29 cellular contexts compared by ENCODE assay signal in the genomic region with DNA sequence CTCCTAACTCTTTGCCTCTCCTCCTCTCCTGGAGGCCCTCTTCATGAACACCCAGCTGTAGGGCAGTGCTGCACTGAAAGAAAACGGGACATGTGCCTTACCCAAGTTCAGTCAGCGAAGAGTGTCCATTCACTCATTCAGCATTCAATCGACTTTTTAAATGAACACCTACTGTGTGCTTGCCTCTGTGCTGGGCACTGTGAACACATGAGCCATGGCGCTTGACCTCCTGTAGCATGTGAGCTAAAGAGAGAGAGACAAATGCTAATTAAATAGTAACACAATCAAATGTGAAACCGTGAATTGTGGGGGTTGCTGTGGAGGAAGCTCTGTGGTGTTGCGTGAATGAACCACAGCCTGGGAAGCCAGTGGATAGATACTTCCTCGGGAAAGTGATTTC. TPM values are rescaled to one million over a fixed set of nuclear protein-coding genes. Genes with fewer than 3 reads are reported as not detected.
DNase-seq lines count a peak whose midpoint lies in the region; ATAC-seq, FAIRE-seq and TF ChIP-seq lines count a peak whose summit lies in the region.
"Had no signal": no experiment of that assay in that cellular context is flagged by ENCODE, and none has a peak within 500 bp of the region (broad histone marks: within the 10 kb centered on the region; RNA-seq: fewer than 3 reads in every experiment).

No MANE protein-coding gene starts in this region.

- H3K36me3 Mint-ChIP-seq in CD4-positive, CD25-positive, alpha-beta regulatory T cell: peaks cover 56% of the 10 kb centered on the region
- H3K36me3 Mint-ChIP-seq in natural killer cell treated with Interleukin-12 subunit alpha and Interleukin-12 subunit beta and Interleukin-15 and Interleukin-18, amount 100 ng/mL, for 72 hours: peaks cover 17% of the 10 kb centered on the region

- ATAC-seq in CD4-positive, CD25-positive, alpha-beta regulatory T cell (ENCODE audit: low read depth in 2 of 2): no peak
- ATAC-seq in K562 (no peak), GM18870 (IDR thresholded peaks at IDR 0.05; ENCODE audit: unreplicated experiment) (no peak)
- no peak for ATAC-seq in natural killer cell treated with Interleukin-12 subunit alpha and Interleukin-12 subunit beta and Interleukin-15 and Interleukin-18, amount 100 ng/mL, for 72 hours

- H3K27me3 ChIP-seq in BLaER1: no peaks in the 10 kb centered on the region
- H3K27me3 ChIP-seq in CD4-positive, CD25-positive, alpha-beta regulatory T cell (ENCODE audit: control insufficient read depth, insufficient read depth, low read length): no peaks in the 10 kb centered on the region
- H3K27me3 ChIP-seq in K562 (ENCODE audit: control insufficient read depth in 2 of 2, insufficient read depth in 2 of 2, low read length in 2 of 2): no peaks in the 10 kb centered on the region
- no peaks in the 10 kb centered on the region for H3K27me3 ChIP-seq in smooth muscle cell (ENCODE audit: low read depth)
- H3K27me3 ChIP-seq: MG63 had no signal

- H3K9ac ChIP-seq in BLaER1 (peak overlapping the region; percentile 7; the same call in 1 of the 2 replicates), K562 (ENCODE audit: insufficient read depth in 1 of 2, low read depth in 2 of 2, low read length in 2 of 2) (no peak overlapping the region), smooth muscle cell (ENCODE audit: low read depth) (no peak overlapping the region)

- in situ Hi-C loops in K562 (cut with MboI): no loop called here

- peaks cover 6 to 22% (median 16%) of the 10 kb centered on the region in 4 donors for H3K4me1 Mint-ChIP-seq in CD4-positive, CD25-positive, alpha-beta regulatory T cell
- H3K4me1 Mint-ChIP-seq in natural killer cell treated with Interleukin-12 subunit alpha and Interleukin-12 subunit beta and Interleukin-15 and Interleukin-18, amount 100 ng/mL, for 72 hours (ENCODE audit: low read depth in 2 of 2): peaks cover 34 to 39% of the 10 kb centered on the region in 2 donors

- no peak for FAIRE-seq in K562 (lab: Jason Lieb, UNC)
- FAIRE-seq: endometrium, frontal cortex had no signal

- H3K4me3 Mint-ChIP-seq in CD4-positive, CD25-positive, alpha-beta regulatory T cell: no peak overlapping the region
- no peak overlapping the region for H3K4me3 Mint-ChIP-seq in natural killer cell treated with Interleukin-12 subunit alpha and Interleukin-12 subunit beta and Interleukin-15 and Interleukin-18, amount 100 ng/mL, for 72 hours
- H3K4me3 Mint-ChIP-seq: activated CD4-positive, alpha-beta T cell treated with anti-CD3 and anti-CD28 coated beads, Interleukin-2, amount 10 ng/mL, durations not matched to agents 7 days and 5 days; activated naive CD8-positive, alpha-beta T cell treated with anti-CD3 and anti-CD28 coated beads for 36 hours; activated T-helper 1 cell treated with anti-CD3 and anti-CD28 coated beads, Interleukin-12 subunit alpha, Interleukin-12 subunit beta, Interleukin-2, Interleukin-4 antibody, amounts not matched to agents 30 ng/mL and 10 ng/mL and 1 ng/mL, durations not matched to agents 14 hours and 24 hours and 36 hours; CD4-positive, alpha-beta memory T cell had no signal

- H3K27ac ChIP-seq in BLaER1 (peak overlapping the region; percentile 5; the same call in 1 of the 2 replicates), K562 (ENCODE audit: extremely low read depth, low read depth, low read length) (no peak overlapping the region), smooth muscle cell (ENCODE audit: low read depth) (no peak overlapping the region)
- H3K27ac ChIP-seq in CD4-positive, CD25-positive, alpha-beta regulatory T cell (ENCODE audit: insufficient read depth, low read length, poor library complexity, severe bottlenecking): no peak overlapping the region
- H3K27ac ChIP-seq: skin epidermis, WERI-Rb-1 had no signal

- TF ChIP-seq EP300 in K562 (IDR thresholded peaks at IDR 0.05; ENCODE audit: low read length): no peak

- H3K4me3 ChIP-seq in BLaER1 (no peak overlapping the region), K562 (no peak overlapping the region), smooth muscle cell (no peak overlapping the region)
- no peak overlapping the region for H3K4me3 ChIP-seq in CD4-positive, CD25-positive, alpha-beta regulatory T cell (ENCODE audit: low read depth, low read length)
- H3K4me3 ChIP-seq: MG63, skin epidermis had no signal

- CTCF ChIA-PET in K562 (lab: Yijun Ruan, JAX; ENCODE audit: low intra/inter-chr PET ratio): no interaction called here

- TF ChIP-seq RAD21 in K562 (CRISPR knock-in tag; conservative IDR thresholded peaks at IDR 0.05 in 1 of 2, IDR thresholded peaks at IDR 0.05 in 1 of 2): no peak

- TF ChIP-seq POLR2A in K562 (conservative IDR thresholded peaks at IDR 0.05): no peak

- H3K4me2 ChIP-seq in BLaER1 (peak overlapping the region; percentile 77), K562 (ENCODE audit: insufficient read depth, low read length) (no peak overlapping the region), smooth muscle cell (no peak overlapping the region)

- TF ChIP-seq CTCF in K562 (IDR thresholded peaks at IDR 0.05 in 2 of 3, conservative IDR thresholded peaks at IDR 0.05 in 1 of 3; ENCODE audit: insufficient read depth in 2 of 3, low read depth in 1 of 3, low read length in 3 of 3) (no peak), smooth muscle cell (IDR thresholded peaks at IDR 0.05; ENCODE audit: borderline replicate concordance, insufficient read depth, poor library complexity, severe bottlenecking) (no peak)

- no peaks in the 10 kb centered on the region for H3K27me3 Mint-ChIP-seq in CD4-positive, CD25-positive, alpha-beta regulatory T cell
- no peaks in the 10 kb centered on the region for H3K27me3 Mint-ChIP-seq in natural killer cell treated with Interleukin-12 subunit alpha and Interleukin-12 subunit beta and Interleukin-15 and Interleukin-18, amount 100 ng/mL, for 72 hours
- H3K27me3 Mint-ChIP-seq: activated CD4-positive, alpha-beta T cell treated with anti-CD3 and anti-CD28 coated beads, Interleukin-2, amount 10 ng/mL, durations not matched to agents 7 days and 5 days; activated naive CD8-positive, alpha-beta T cell treated with anti-CD3 and anti-CD28 coated beads for 36 hours; CD4-positive, alpha-beta memory T cell had no signal

- no TSS peak for BruUV-seq in K562 (replicated peaks; lab: Mats Ljungman, UMichigan)

- peaks cover 80% of the 10 kb centered on the region for H3K4me1 ChIP-seq in BLaER1
- no peaks in the 10 kb centered on the region for H3K4me1 ChIP-seq in CD4-positive, CD25-positive, alpha-beta regulatory T cell (ENCODE audit: control insufficient read depth, insufficient read depth, low read length, poor library complexity, severe bottlenecking)
- H3K4me1 ChIP-seq in K562 (replicated peaks in 1 of 2; ENCODE audit: control insufficient read depth in 2 of 2, insufficient read depth in 2 of 2, low read length in 2 of 2): peaks cover 0 to 11% of the 10 kb centered on the region in 2 experiments; a peak in 4 of 5 replicates
- peaks cover 6% of the 10 kb centered on the region for H3K4me1 ChIP-seq in smooth muscle cell (ENCODE audit: low read depth)

- H3K9me3 Mint-ChIP-seq in CD4-positive, CD25-positive, alpha-beta regulatory T cell: no peaks in the 10 kb centered on the region
- H3K9me3 Mint-ChIP-seq in natural killer cell treated with Interleukin-12 subunit alpha and Interleukin-12 subunit beta and Interleukin-15 and Interleukin-18, amount 100 ng/mL, for 72 hours: no peaks in the 10 kb centered on the region
- H3K9me3 Mint-ChIP-seq: activated CD4-positive, alpha-beta T cell treated with anti-CD3 and anti-CD28 coated beads, Interleukin-2, amount 10 ng/mL, durations not matched to agents 7 days and 5 days; activated naive CD8-positive, alpha-beta T cell treated with anti-CD3 and anti-CD28 coated beads for 36 hours; activated T-helper 1 cell treated with anti-CD3 and anti-CD28 coated beads, Interleukin-12 subunit alpha, Interleukin-12 subunit beta, Interleukin-2, Interleukin-4 antibody, amounts not matched to agents 30 ng/mL and 10 ng/mL and 1 ng/mL, durations not matched to agents 14 hours and 24 hours and 36 hours; CD4-positive, alpha-beta memory T cell had no signal

- H3K36me3 ChIP-seq in BLaER1 (peaks cover 78% of the 10 kb centered on the region), K562 (ENCODE audit: control insufficient read depth, insufficient read depth, low read length) (peaks cover 81% of the 10 kb centered on the region), smooth muscle cell (ENCODE audit: low read depth) (no peaks in the 10 kb centered on the region)
- H3K36me3 ChIP-seq in CD4-positive, CD25-positive, alpha-beta regulatory T cell (ENCODE audit: control insufficient read depth, insufficient read depth, low read length): peaks cover 80% of the 10 kb centered on the region
- H3K36me3 ChIP-seq: MG63 had no signal

- H4K20me1 ChIP-seq in BLaER1: peaks cover 97% of the 10 kb centered on the region
- H4K20me1 ChIP-seq in K562 (replicated peaks; ENCODE audit: control insufficient read depth, insufficient read depth, low read length): peaks cover 6% of the 10 kb centered on the region; the same call in 1 of the 2 replicates
- H4K20me1 ChIP-seq in smooth muscle cell (ENCODE audit: low read depth): no peaks in the 10 kb centered on the region

- DNase-seq in CD4-positive, CD25-positive, alpha-beta regulatory T cell: no peak
- DNase-seq in K562 (ENCODE audit: extremely low read depth in 1 of 4, low spot score in 3 of 4) (no peak), NCI-H1417 treated with DMSO at 0.1 percent for 48 hours (lab: John Stamatoyannopoulos, UW) (no peak), smooth muscle cell (lab: John Stamatoyannopoulos, UW; ENCODE audit: unreplicated experiment) (no peak)
- no peak for DNase-seq in natural killer cell treated with Interleukin-12 subunit alpha and Interleukin-12 subunit beta and Interleukin-15 and Interleukin-18, amount 100 ng/mL, for 72 hours (ENCODE audit: low spot score)
- DNase-seq: activated CD4-positive, alpha-beta T cell treated with anti-CD3 and anti-CD28 coated beads, Interleukin-2, amount 10 ng/mL, durations not matched to agents 7 days and 5 days; activated naive CD8-positive, alpha-beta T cell treated with anti-CD3 and anti-CD28 coated beads for 36 hours; CD4-positive, alpha-beta memory T cell; central memory CD4-positive, alpha-beta T cell; dermis blood vessel endothelial cell; HCEC 1CT; hippocampal formation; KBM-7; MG63; NCI-H1417; NCI-H2081; NCI-H2227 treated with DMSO at 0.1 percent for 48 hours; NCI-H526 treated with DMSO at 0.1 percent for 48 hours; nucleus accumbens; SHP77; stimulated activated CD8-positive, alpha-beta memory T cell treated with anti-CD3 and anti-CD28 coated beads, Interleukin-4, amount 100 ng/mL, for 48 hours; T-helper 9 cell; WERI-Rb-1 had no signal

- H3K27ac Mint-ChIP-seq in CD4-positive, CD25-positive, alpha-beta regulatory T cell: peak overlapping the region; percentile 46 to 72 (median 63)
- peak overlapping the region; percentile 44 to 75 for H3K27ac Mint-ChIP-seq in natural killer cell treated with Interleukin-12 subunit alpha and Interleukin-12 subunit beta and Interleukin-15 and Interleukin-18, amount 100 ng/mL, for 72 hours
- H3K27ac Mint-ChIP-seq: activated CD4-positive, alpha-beta T cell treated with anti-CD3 and anti-CD28 coated beads, Interleukin-2, amount 10 ng/mL, durations not matched to agents 7 days and 5 days; activated naive CD8-positive, alpha-beta T cell treated with anti-CD3 and anti-CD28 coated beads for 36 hours; activated T-helper 1 cell treated with anti-CD3 and anti-CD28 coated beads, Interleukin-12 subunit alpha, Interleukin-12 subunit beta, Interleukin-2, Interleukin-4 antibody, amounts not matched to agents 30 ng/mL and 10 ng/mL and 1 ng/mL, durations not matched to agents 14 hours and 24 hours and 36 hours had no signal

- H3K79me2 ChIP-seq in K562 (ENCODE audit: control insufficient read depth, insufficient read depth, low read length): no peaks in the 10 kb centered on the region
- H3K79me2 ChIP-seq in smooth muscle cell (ENCODE audit: low read depth): no peaks in the 10 kb centered on the region

- H3K9me3 ChIP-seq in BLaER1: no peaks in the 10 kb centered on the region
- no peaks in the 10 kb centered on the region for H3K9me3 ChIP-seq in CD4-positive, CD25-positive, alpha-beta regulatory T cell (ENCODE audit: control insufficient read depth in 2 of 2, low read length in 2 of 2)
- H3K9me3 ChIP-seq in K562 (replicated peaks; ENCODE audit: control insufficient read depth, insufficient read depth, low read depth, low read length): no peaks in the 10 kb centered on the region
- H3K9me3 ChIP-seq in smooth muscle cell (replicated peaks; ENCODE audit: low read depth): no peaks in the 10 kb centered on the region

- WGBS in K562 (ENCODE audit: insufficient coverage, low coverage, missing lambda C conversion rate): 77% methylated on average over 7 of the region's 7 CpGs
- WGBS in smooth muscle cell (ENCODE audit: low lambda C conversion rate): 90% methylated on average over 7 of the region's 7 CpGs

- H3K9me1 ChIP-seq in K562 (ENCODE audit: control insufficient read depth, insufficient read depth, low read length): no peaks in the 10 kb centered on the region

- H3F3A ChIP-seq in smooth muscle cell (ENCODE audit: low read depth): no peaks in the 10 kb centered on the region

- H2AFZ ChIP-seq in K562 (ENCODE audit: low read depth, low read length) (no peak overlapping the region), smooth muscle cell (ENCODE audit: low read depth) (no peak overlapping the region)

- intact Hi-C loops in K562 (cut with micrococcal nuclease): no loop called here

- POLR2A ChIA-PET in K562 (lab: Yijun Ruan, JAX): interaction anchor here (1.1 to 1.9 kb wide), 2 partner anchors 9 to 15 kb away, joined by 3 to 8 read pairs; no protein-coding TSS in a partner anchor

RNA-seq across cellular contexts. Expression of gene ST6GAL1, which starts 43.4 kb away (rescaled TPM):
- total RNA-seq in CD4-positive, CD25-positive, alpha-beta regulatory T cell: 179 TPM
- polyA plus RNA-seq in CD4-positive, CD25-positive, alpha-beta regulatory T cell: 100 to 1,000 TPM; 125 to 184 (median 154) TPM
- 401 and 438 TPM in 2 replicates for total RNA-seq in K562 (2011; cell fraction: chromatin; rRNA removed; ENCODE audit: low replicate concordance)
- 288 and 318 TPM in 2 replicates for total RNA-seq in K562 (2011; cell fraction: nucleolus; rRNA removed)
- total RNA-seq in K562 (2011; cell fraction: nucleoplasm; rRNA removed): 391 and 510 TPM in 2 replicates
- total RNA-seq in K562 (2014; rRNA removed) (57.1 and 57.4 TPM in 2 replicates), K562 (2014; rRNA removed; fragmentation: Illumina TruSeq; extraction: Trizol) (71.0 and 79.0 TPM in 2 replicates), K562 (2015; rRNA removed; fragmentation: Illumina TruSeq; extraction: Trizol) (39.3 and 42.3 TPM in 2 replicates), K562 (2021) (114 and 135 TPM in 2 replicates), smooth muscle cell (5.8 and 8.9 TPM in 2 replicates)
- polyA plus RNA-seq in K562 (2011; rRNA removed) (93.3 and 144 TPM in 2 replicates), K562 (2014; fragmentation: Illumina TruSeq; extraction: Trizol) (108 and 145 TPM in 2 replicates), K562 (2014; fragmentation: Nextera tagmentation; extraction: Ambion mirVana) (10 to 100 TPM; 31.9 to 43.0 TPM), K562 (2014; rRNA removed) (74.1 and 80.6 TPM in 2 replicates), smooth muscle cell (1.5 and 3.5 TPM in 2 replicates)
- 75.4 and 100 TPM in 2 replicates for polyA plus RNA-seq in K562 (2011; cell fraction: cytosol; rRNA removed)
- 62.0 and 106 TPM in 2 replicates for polyA plus RNA-seq in K562 (2011; cell fraction: nucleus; rRNA removed)
- polyA plus RNA-seq in K562 (2012): 65.3 and 96.3 TPM in 2 replicates
- polyA minus RNA-seq in K562 (2011; rRNA and poly(A)+ RNA removed): 163 and 272 TPM in 2 replicates
- 58.4 and 107 TPM in 2 replicates for polyA minus RNA-seq in K562 (2011; cell fraction: cytosol; rRNA and poly(A)+ RNA removed)
- 86.4 and 113 TPM in 2 replicates for polyA minus RNA-seq in K562 (2011; cell fraction: nucleus; rRNA and poly(A)+ RNA removed)
- total RNA-seq in natural killer cell treated with Interleukin-12 subunit alpha and Interleukin-12 subunit beta and Interleukin-15 and Interleukin-18, amount 100 ng/mL, for 72 hours: 100 to 1,000 TPM; 179 to 304 TPM
